In the genomic region with DNA sequence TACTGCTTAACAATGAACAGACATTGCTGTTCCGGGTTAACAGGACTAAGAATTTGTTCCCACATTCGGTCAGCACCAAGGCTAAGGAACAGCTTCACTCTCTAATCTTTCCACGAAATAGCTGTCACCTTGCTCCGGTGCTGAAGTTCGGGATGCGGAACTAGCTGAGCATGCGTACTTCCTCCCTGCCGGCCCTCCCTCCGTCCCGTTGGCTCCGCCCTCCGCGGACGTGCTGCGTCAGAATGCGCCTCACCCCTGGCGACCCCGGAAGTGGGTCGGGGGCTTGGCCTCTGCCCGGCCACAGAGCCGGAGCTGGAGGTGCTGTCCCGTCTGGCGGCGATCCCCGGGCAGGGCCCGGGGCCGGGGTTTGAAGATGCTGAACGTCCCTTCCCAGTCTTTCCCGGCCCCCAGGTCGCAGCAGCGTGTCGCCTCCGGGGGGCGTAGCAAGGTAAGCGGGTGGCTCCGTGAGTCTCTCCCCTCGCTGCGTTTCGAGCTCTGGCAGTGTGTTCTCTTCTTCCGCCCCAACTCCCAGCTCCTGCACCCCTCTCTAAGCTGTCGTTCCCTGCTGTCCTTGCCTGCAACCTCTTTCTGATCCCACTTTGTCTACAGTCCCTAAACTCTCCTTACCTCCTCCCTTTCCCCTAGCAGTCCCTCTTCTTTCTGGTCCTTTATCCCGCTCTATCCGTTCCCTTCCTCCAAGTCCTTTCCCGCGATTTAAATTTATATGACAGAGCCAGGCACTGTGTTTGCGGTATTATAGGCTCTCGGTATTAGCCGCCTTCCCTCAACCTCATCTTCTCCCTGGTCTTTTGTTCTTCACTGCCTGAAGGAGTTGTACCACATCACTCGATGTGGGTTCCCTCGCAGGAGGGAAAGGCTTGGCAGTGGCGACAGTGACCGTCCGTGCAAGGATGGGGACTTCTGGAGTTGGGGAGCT, we compare ENCODE assay signal across 8 cellular contexts.
DNase-seq lines count a peak whose midpoint lies in the region; ATAC-seq lines count a peak whose summit lies in the region.

A gene with protein sequence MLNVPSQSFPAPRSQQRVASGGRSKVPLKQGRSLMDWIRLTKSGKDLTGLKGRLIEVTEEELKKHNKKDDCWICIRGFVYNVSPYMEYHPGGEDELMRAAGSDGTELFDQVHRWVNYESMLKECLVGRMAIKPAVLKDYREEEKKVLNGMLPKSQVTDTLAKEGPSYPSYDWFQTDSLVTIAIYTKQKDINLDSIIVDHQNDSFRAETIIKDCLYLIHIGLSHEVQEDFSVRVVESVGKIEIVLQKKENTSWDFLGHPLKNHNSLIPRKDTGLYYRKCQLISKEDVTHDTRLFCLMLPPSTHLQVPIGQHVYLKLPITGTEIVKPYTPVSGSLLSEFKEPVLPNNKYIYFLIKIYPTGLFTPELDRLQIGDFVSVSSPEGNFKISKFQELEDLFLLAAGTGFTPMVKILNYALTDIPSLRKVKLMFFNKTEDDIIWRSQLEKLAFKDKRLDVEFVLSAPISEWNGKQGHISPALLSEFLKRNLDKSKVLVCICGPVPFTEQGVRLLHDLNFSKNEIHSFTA (plus strand): TSS at position 280 of the 937 bp plus-strand sequence. CDS start 94 bp downstream, at position 374.

- H3K36me3 Mint-ChIP-seq in central memory CD8-positive, alpha-beta T cell (ENCODE audit: insufficient read depth) = peaks cover 6% of the 10 kb centered on the region

- peaks cover 14% of the 10 kb centered on the region for H3K27me3 Mint-ChIP-seq in central memory CD8-positive, alpha-beta T cell

- H3K9me3 Mint-ChIP-seq in central memory CD8-positive, alpha-beta T cell = no peaks in the 10 kb centered on the region

- DNase-seq in AG20443 (ENCODE audit: low spot score) = peak; percentile 99
- peak; percentile 59 to 85 for DNase-seq in NCI-H446 (lab: John Stamatoyannopoulos, UW)
- peak; percentile 82 for DNase-seq in activated CD4-positive, CD25-positive, alpha-beta regulatory T cell treated with anti-CD3 and anti-CD28 coated beads, Interleukin-2, amount 50 U/mL, for 16 hours (ENCODE audit: low read depth, low spot score)
- DNase-seq in central memory CD8-positive, alpha-beta T cell (ENCODE audit: low spot score in 2 of 2) = peak; percentile 90 to 93
- DNase-seq in iris pigment epithelial cell (ENCODE audit: low read depth) = peak; percentile 96
- peak; percentile 91 for DNase-seq in stimulated activated CD4-positive, alpha-beta T cell treated with anti-CD3 and anti-CD28 coated beads, Interleukin-12 subunit alpha, Interleukin-12 subunit beta, amount 100 ng/mL, for 4 hours

- peak within 1 kb of the TSS; percentile 92 for H3K27ac Mint-ChIP-seq in central memory CD8-positive, alpha-beta T cell (ENCODE audit: low read depth)

- peak within 1 kb of the TSS; percentile 95 for H3K4me3 Mint-ChIP-seq in central memory CD8-positive, alpha-beta T cell

- peak; percentile 99 for ATAC-seq in GM19025 (IDR thresholded peaks at IDR 0.05; ENCODE audit: low read depth, unreplicated experiment)
- peak; percentile 98 for ATAC-seq in HG03342 (IDR thresholded peaks at IDR 0.05; ENCODE audit: unreplicated experiment)
- peak; percentile 91 for ATAC-seq in central memory CD8-positive, alpha-beta T cell (replicated peaks; ENCODE audit: extremely low read depth, poor library complexity, severe bottlenecking)

- H3K4me1 Mint-ChIP-seq in central memory CD8-positive, alpha-beta T cell = peaks cover 39% of the 10 kb centered on the region

Comparison
In these comparisons a context has a peak if more than half of its experiments do, and no peak if none do; other contexts are left out.
1. Peak in every context shown above with its lines: DNase-seq and ATAC-seq.